Comparison of ENCODE assay signal across 9 cellular contexts in genomic region chr20:53763707-53764415, GRCh38.
A peak's percentile ranks its signal among the peaks of the same experiment; 100 is the strongest.
DNase-seq lines count a peak whose midpoint lies in the region; ATAC-seq and TF ChIP-seq lines count a peak whose summit lies in the region.
"Had no signal": no experiment of that assay in that cellular context is flagged by ENCODE, and none has a peak within 500 bp of the region (broad histone marks: within the 10 kb centered on the region; RNA-seq: fewer than 3 reads in every experiment).

No MANE protein-coding gene starts in this region.

- no peaks in the 10 kb centered on the region for H3K27me3 ChIP-seq in ectodermal cell (ENCODE audit: control insufficient read depth, insufficient read depth, low read length, poor library complexity, severe bottlenecking)

- TF ChIP-seq CTCF in nephron progenitor cell (IDR thresholded peaks at IDR 0.05) (no peak), lower leg skin (IDR thresholded peaks at IDR 0.05) (no peak)

- ATAC-seq in natural killer cell treated with Interleukin-12 subunit alpha and Interleukin-12 subunit beta and Interleukin-15 and Interleukin-18, amount 100 ng/mL, for 72 hours: no peak
- ATAC-seq in GM21737 (IDR thresholded peaks at IDR 0.05; ENCODE audit: unreplicated experiment): no peak

- H3K27ac Mint-ChIP-seq in nephron progenitor cell: peak overlapping the region; percentile 25
- H3K27ac Mint-ChIP-seq in natural killer cell treated with Interleukin-12 subunit alpha and Interleukin-12 subunit beta and Interleukin-15 and Interleukin-18, amount 100 ng/mL, for 72 hours: peak overlapping the region in 1 of 2 donors; percentile 34

- peaks cover 27% of the 10 kb centered on the region for H3K4me1 Mint-ChIP-seq in nephron progenitor cell
- H3K4me1 Mint-ChIP-seq in natural killer cell treated with Interleukin-12 subunit alpha and Interleukin-12 subunit beta and Interleukin-15 and Interleukin-18, amount 100 ng/mL, for 72 hours (ENCODE audit: low read depth in 2 of 2): peaks cover 0 to 9% of the 10 kb centered on the region in 2 donors

- H3K27me3 Mint-ChIP-seq in nephron progenitor cell (ENCODE audit: low read depth, poor library complexity): no peaks in the 10 kb centered on the region
- H3K27me3 Mint-ChIP-seq in natural killer cell treated with Interleukin-12 subunit alpha and Interleukin-12 subunit beta and Interleukin-15 and Interleukin-18, amount 100 ng/mL, for 72 hours: peaks cover 0 to under 1% of the 10 kb centered on the region in 2 donors

- peak overlapping the region; percentile 25 for H3K4me3 ChIP-seq in ectodermal cell (ENCODE audit: insufficient read depth, low read depth, low read length)
- no peak overlapping the region for H3K4me3 ChIP-seq in lower leg skin (ENCODE audit: low read depth, poor library complexity, severe bottlenecking)

- no peak for TF ChIP-seq POLR2A in lower leg skin (IDR thresholded peaks at IDR 0.05)

- no peaks in the 10 kb centered on the region for H3K9me3 ChIP-seq in ectodermal cell (ENCODE audit: control insufficient read depth, low read length)

- H3K36me3 Mint-ChIP-seq in nephron progenitor cell (ENCODE audit: low read depth): no peaks in the 10 kb centered on the region
- no peaks in the 10 kb centered on the region for H3K36me3 Mint-ChIP-seq in natural killer cell treated with Interleukin-12 subunit alpha and Interleukin-12 subunit beta and Interleukin-15 and Interleukin-18, amount 100 ng/mL, for 72 hours

- H3K4me1 ChIP-seq in ectodermal cell (ENCODE audit: control insufficient read depth, insufficient read depth, low read length): peaks cover 6% of the 10 kb centered on the region

- DNase-seq in ELF-1 (ENCODE audit: low read depth, low spot score): peak; percentile 67
- DNase-seq in NCI-H510A treated with DMSO at 0.1 percent for 48 hours (lab: John Stamatoyannopoulos, UW): peak; percentile 87
- DNase-seq in nephron progenitor cell: no peak
- DNase-seq in lower leg skin (ENCODE audit: low spot score in 2 of 2): no peak
- DNase-seq in natural killer cell treated with Interleukin-12 subunit alpha and Interleukin-12 subunit beta and Interleukin-15 and Interleukin-18, amount 100 ng/mL, for 72 hours (ENCODE audit: low spot score): no peak
- no peak for DNase-seq in UCSD-AML1 (lab: John Stamatoyannopoulos, UW; ENCODE audit: unreplicated experiment)
- DNase-seq: activated naive CD4-positive, alpha-beta T cell treated with Interleukin-2 at 50 U/mL for 16 hours had no signal

- H3K4me3 Mint-ChIP-seq in nephron progenitor cell: peak overlapping the region; percentile 56
- H3K4me3 Mint-ChIP-seq in natural killer cell treated with Interleukin-12 subunit alpha and Interleukin-12 subunit beta and Interleukin-15 and Interleukin-18, amount 100 ng/mL, for 72 hours: no peak overlapping the region

- H3K27ac ChIP-seq in ectodermal cell (ENCODE audit: insufficient read depth, low read depth, low read length, poor library complexity, severe bottlenecking): peak overlapping the region; percentile 41

- H3K9me3 Mint-ChIP-seq in nephron progenitor cell: peaks cover 4% of the 10 kb centered on the region
- H3K9me3 Mint-ChIP-seq in natural killer cell treated with Interleukin-12 subunit alpha and Interleukin-12 subunit beta and Interleukin-15 and Interleukin-18, amount 100 ng/mL, for 72 hours: no peaks in the 10 kb centered on the region

- H3K36me3 ChIP-seq in ectodermal cell (ENCODE audit: control insufficient read depth, insufficient read depth, low read length): no peaks in the 10 kb centered on the region

- 9% methylated on average over 12 of the region's 12 CpGs for WGBS in ectodermal cell, 2 experiments
- WGBS in lower leg skin, 2 donors: 30 to 32% methylated on average over 12 of the region's 12 CpGs

- intact Hi-C loops in lower leg skin (cut with DNase I; ENCODE audit: low total_unique reads): no loop called here

Comparison
In these comparisons a context has a peak if more than half of its experiments do, and no peak if none do; other contexts are left out.
1. DNase-seq: peak in ELF-1 (single experiment) and NCI-H510A treated with DMSO at 0.1 percent for 48 hours (single experiment); none in nephron progenitor cell (single experiment), lower leg skin (0 of 2), natural killer cell treated with Interleukin-12 subunit alpha and Interleukin-12 subunit beta and Interleukin-15 and Interleukin-18, amount 100 ng/mL, for 72 hours (single experiment) and UCSD-AML1 (single experiment).